In genomic region chr12:128852026-128852725, GRCh38 we compare ENCODE assay signal across 22 cellular contexts. TPM values are rescaled to one million over a fixed set of nuclear protein-coding genes. Genes with fewer than 3 reads are reported as not detected.
DNase-seq lines count a peak whose midpoint lies in the region; ATAC-seq and TF ChIP-seq lines count a peak whose summit lies in the region.
"Had no signal": no experiment of that assay in that cellular context is flagged by ENCODE, and none has a peak within 500 bp of the region (broad histone marks: within the 10 kb centered on the region; RNA-seq: fewer than 3 reads in every experiment).

No MANE protein-coding gene starts in this region.

- H3K27me3 ChIP-seq in neural progenitor cell, result peaks cover 25% of the 10 kb centered on the region

- H2AFZ ChIP-seq in neural progenitor cell (replicated peaks), result no peak overlapping the region
- H2AFZ ChIP-seq: GM23248 had no signal

- H3K9me3 Mint-ChIP-seq in natural killer cell (no peaks in the 10 kb centered on the region), chondrocyte (ENCODE audit: low read depth) (no peaks in the 10 kb centered on the region), neural progenitor cell (peaks cover 2% of the 10 kb centered on the region)
- no peaks in the 10 kb centered on the region for H3K9me3 Mint-ChIP-seq in natural killer cell treated with Interleukin-12 subunit alpha and Interleukin-12 subunit beta and Interleukin-15 and Interleukin-18, amount 100 ng/mL, for 72 hours
- H3K9me3 Mint-ChIP-seq: CD4-positive, CD25-positive, alpha-beta regulatory T cell had no signal

- peaks cover 26% of the 10 kb centered on the region for H3F3A ChIP-seq in neural progenitor cell (ENCODE audit: low read depth)

- intact Hi-C loops in natural killer cell (cut with micrococcal nuclease), result no loop called here

- no peak for ATAC-seq in natural killer cell
- no peak for ATAC-seq in natural killer cell treated with Interleukin-12 subunit alpha and Interleukin-12 subunit beta and Interleukin-15 and Interleukin-18, amount 100 ng/mL, for 72 hours
- ATAC-seq in GM19397 (IDR thresholded peaks at IDR 0.05; ENCODE audit: unreplicated experiment), result no peak
- ATAC-seq in GM21717 (IDR thresholded peaks at IDR 0.05; ENCODE audit: unreplicated experiment), result no peak
- ATAC-seq: A549, Right ventricle myocardium inferior had no signal

- no peak overlapping the region for H3K27ac ChIP-seq in neural progenitor cell
- H3K27ac ChIP-seq: A549, GM23248, Peyer's patch had no signal

- TF ChIP-seq CTCF in natural killer cell (IDR thresholded peaks at IDR 0.05), result no peak
- no peak for TF ChIP-seq CTCF in chondrocyte (IDR thresholded peaks at IDR 0.05)
- TF ChIP-seq CTCF in neural progenitor cell (IDR thresholded peaks at IDR 0.05), result no peak

- H3K36me3 Mint-ChIP-seq in natural killer cell (no peaks in the 10 kb centered on the region), chondrocyte (ENCODE audit: low read depth) (no peaks in the 10 kb centered on the region), neural progenitor cell (no peaks in the 10 kb centered on the region)
- no peaks in the 10 kb centered on the region for H3K36me3 Mint-ChIP-seq in natural killer cell treated with Interleukin-12 subunit alpha and Interleukin-12 subunit beta and Interleukin-15 and Interleukin-18, amount 100 ng/mL, for 72 hours
- H3K36me3 Mint-ChIP-seq: CD4-positive, CD25-positive, alpha-beta regulatory T cell had no signal

- H3K4me1 ChIP-seq in neural progenitor cell, result peaks cover 3% of the 10 kb centered on the region
- H3K4me1 ChIP-seq: A549 had no signal

- no peak overlapping the region for H3K27ac Mint-ChIP-seq in natural killer cell
- H3K27ac Mint-ChIP-seq in natural killer cell treated with Interleukin-12 subunit alpha and Interleukin-12 subunit beta and Interleukin-15 and Interleukin-18, amount 100 ng/mL, for 72 hours, result no peak overlapping the region
- H3K27ac Mint-ChIP-seq in chondrocyte (ENCODE audit: unreplicated experiment), result no peak overlapping the region
- H3K27ac Mint-ChIP-seq in neural progenitor cell, result peak overlapping the region; percentile 9
- H3K27ac Mint-ChIP-seq: CD4-positive, CD25-positive, alpha-beta regulatory T cell had no signal

- H4K20me1 ChIP-seq in neural progenitor cell (ENCODE audit: low read depth), result no peaks in the 10 kb centered on the region

- H3K4me3 ChIP-seq in neural progenitor cell, result no peak overlapping the region
- H3K4me3 ChIP-seq: A549, GM23248, Peyer's patch had no signal

- H3K9me3 ChIP-seq in neural progenitor cell (ENCODE audit: low read depth), result no peaks in the 10 kb centered on the region
- H3K9me3 ChIP-seq: A549, Peyer's patch had no signal

- H3K36me3 ChIP-seq in neural progenitor cell, result no peaks in the 10 kb centered on the region
- H3K36me3 ChIP-seq: Peyer's patch had no signal

- peaks cover 17 to 19% of the 10 kb centered on the region in 2 donors for H3K27me3 Mint-ChIP-seq in natural killer cell (ENCODE audit: low read depth in 2 of 2)
- peaks cover 9 to 12% of the 10 kb centered on the region in 2 donors for H3K27me3 Mint-ChIP-seq in natural killer cell treated with Interleukin-12 subunit alpha and Interleukin-12 subunit beta and Interleukin-15 and Interleukin-18, amount 100 ng/mL, for 72 hours
- peaks cover 42% of the 10 kb centered on the region for H3K27me3 Mint-ChIP-seq in chondrocyte (ENCODE audit: low read depth)
- H3K27me3 Mint-ChIP-seq in neural progenitor cell (ENCODE audit: insufficient read depth, low read depth), result peaks cover 19% of the 10 kb centered on the region

- DNase-seq in natural killer cell, result no peak
- DNase-seq in natural killer cell treated with Interleukin-12 subunit alpha and Interleukin-12 subunit beta and Interleukin-15 and Interleukin-18, amount 100 ng/mL, for 72 hours (ENCODE audit: low spot score), result no peak
- peak; percentile 18 for DNase-seq in chondrocyte (ENCODE audit: low spot score)
- no peak for DNase-seq in neural progenitor cell (ENCODE audit: low spot score)
- DNase-seq in activated CD4-positive, alpha-beta T cell treated with anti-CD3 and anti-CD28 coated beads, Interleukin-2, amount 50 U/mL, for 48 hours, result no peak
- DNase-seq in NCI-H146 treated with DMSO at 0.1 percent for 48 hours (lab: John Stamatoyannopoulos, UW; ENCODE audit: unreplicated experiment), result no peak
- DNase-seq: Calu3; CD4-positive, CD25-positive, alpha-beta regulatory T cell; DMS53; GM23248; HCEC 1CT; KBM-7; NCI-H1048; NCI-H1436 treated with DMSO at 0.1 percent for 48 hours; NCI-H2081; NCI-H2227 treated with DMSO at 0.1 percent for 48 hours; NCI-H524 had no signal

- H3K4me3 Mint-ChIP-seq in natural killer cell, result peak overlapping the region; percentile 55
- H3K4me3 Mint-ChIP-seq in natural killer cell treated with Interleukin-12 subunit alpha and Interleukin-12 subunit beta and Interleukin-15 and Interleukin-18, amount 100 ng/mL, for 72 hours, result no peak overlapping the region
- H3K4me3 Mint-ChIP-seq in chondrocyte (ENCODE audit: unreplicated experiment), result no peak overlapping the region
- H3K4me3 Mint-ChIP-seq in neural progenitor cell, result peak overlapping the region; percentile 10
- H3K4me3 Mint-ChIP-seq: CD4-positive, CD25-positive, alpha-beta regulatory T cell had no signal

- peaks cover 0 to 8% of the 10 kb centered on the region in 2 donors for H3K4me1 Mint-ChIP-seq in natural killer cell
- peaks cover 0 to 7% of the 10 kb centered on the region in 2 donors for H3K4me1 Mint-ChIP-seq in natural killer cell treated with Interleukin-12 subunit alpha and Interleukin-12 subunit beta and Interleukin-15 and Interleukin-18, amount 100 ng/mL, for 72 hours (ENCODE audit: low read depth in 2 of 2)
- H3K4me1 Mint-ChIP-seq in chondrocyte (ENCODE audit: low read depth), result peaks cover 3% of the 10 kb centered on the region
- peaks cover 9% of the 10 kb centered on the region for H3K4me1 Mint-ChIP-seq in neural progenitor cell
- H3K4me1 Mint-ChIP-seq: CD4-positive, CD25-positive, alpha-beta regulatory T cell had no signal

- no peak overlapping the region for H3K9ac ChIP-seq in neural progenitor cell
- H3K9ac ChIP-seq: GM23248 had no signal

- no peak overlapping the region for H3K4me2 ChIP-seq in neural progenitor cell
- H3K4me2 ChIP-seq: A549 had no signal

- H3K79me2 ChIP-seq in neural progenitor cell (ENCODE audit: low read depth), result no peaks in the 10 kb centered on the region

RNA-seq across cellular contexts. Expression of gene GLT1D1, which starts 1.1 kb away (rescaled TPM):
- total RNA-seq in natural killer cell (1 to 10 TPM in 2 of 3 donors, under 1 TPM in 1; 0.33 to 3.2 (median 2.6) TPM), chondrocyte (0.22 to 0.44 TPM (median 0.27 TPM) in 3 replicates), neural progenitor cell (ENCODE audit: low replicate concordance) (5.4 and 7.9 TPM in 2 replicates)
- total RNA-seq in natural killer cell treated with Interleukin-12 subunit alpha and Interleukin-12 subunit beta and Interleukin-15 and Interleukin-18, amount 100 ng/mL, for 72 hours, result under 1 TPM; 0.14 to 0.21 TPM
- total RNA-seq: Calu3; CD4-positive, CD25-positive, alpha-beta regulatory T cell; GM23248; Peyer's patch had no signal

RNA-seq across cellular contexts. Expression of gene SLC15A4, which starts 28.4 kb away (rescaled TPM):
- total RNA-seq in natural killer cell (100 to 1,000 TPM; 176 to 306 (median 250) TPM), chondrocyte (31.7 to 35.0 TPM (median 34.0 TPM) in 3 replicates), neural progenitor cell (ENCODE audit: low replicate concordance) (42.3 and 45.7 TPM in 2 replicates)
- total RNA-seq in natural killer cell treated with Interleukin-12 subunit alpha and Interleukin-12 subunit beta and Interleukin-15 and Interleukin-18, amount 100 ng/mL, for 72 hours, result 10 to 100 TPM; 54.2 to 58.6 TPM

Comparison
In these comparisons a context has a peak if more than half of its experiments do, and no peak if none do; other contexts are left out.
1. H3K4me3 Mint-ChIP-seq: peak in natural killer cell (single experiment) and neural progenitor cell (single experiment); none in natural killer cell treated with Interleukin-12 subunit alpha and Interleukin-12 subunit beta and Interleukin-15 and Interleukin-18, amount 100 ng/mL, for 72 hours (single experiment) and chondrocyte (single experiment).